In genomic region chr7:100675581-100676350, GRCh38 we compare ENCODE assay signal across 8 cellular contexts. TPM values are rescaled to one million over a fixed set of nuclear protein-coding genes. Genes with fewer than 3 reads are reported as not detected.
DNase-seq lines count a peak whose midpoint lies in the region; ATAC-seq, FAIRE-seq and TF ChIP-seq lines count a peak whose summit lies in the region.

No MANE protein-coding gene starts in this region.

- peak in 1 of 4 donors; percentile 51 for TF ChIP-seq POLR2A in upper lobe of left lung (IDR thresholded peaks at IDR 0.05)

- DNase-seq in ACHN, result peak; percentile 59
- peak; percentile 39 for DNase-seq in HTR-8/SVneo (ENCODE audit: insufficient read length, low spot score)
- DNase-seq in activated naive CD8-positive, alpha-beta T cell treated with anti-CD3 and anti-CD28 coated beads, Interleukin-2, amount 50 U/mL, for 24 hours, result peak; percentile 83
- peak; percentile 84 to 87 for DNase-seq in heart right ventricle
- peak; percentile 52 to 98 (median 84) for DNase-seq in posterior cingulate gyrus
- peak; percentile 92 to 95 for DNase-seq in upper lobe of left lung

- H3K36me3 ChIP-seq in heart right ventricle (peaks cover 0 to 46% (median 29%) of the 10 kb centered on the region in 9 donors), upper lobe of left lung (peaks cover 21 to 46% (median 40%) of the 10 kb centered on the region in 4 donors)

- H3K9me3 Mint-ChIP-seq in activated naive CD8-positive, alpha-beta T cell treated with anti-CD3 and anti-CD28 coated beads, Interleukin-2, amount 50 U/mL, for 24 hours, result no peaks in the 10 kb centered on the region

- H3K27ac Mint-ChIP-seq in activated naive CD8-positive, alpha-beta T cell treated with anti-CD3 and anti-CD28 coated beads, Interleukin-2, amount 50 U/mL, for 24 hours, result peak overlapping the region; percentile 72

- H3K27me3 ChIP-seq in heart right ventricle (no peaks in the 10 kb centered on the region), upper lobe of left lung (no peaks in the 10 kb centered on the region)

- no peak for TF ChIP-seq CTCF in heart right ventricle (IDR thresholded peaks at IDR 0.05)
- no peak for TF ChIP-seq CTCF in upper lobe of left lung (IDR thresholded peaks at IDR 0.05)

- H3K9me3 ChIP-seq in heart right ventricle, result no peaks in the 10 kb centered on the region
- H3K9me3 ChIP-seq in upper lobe of left lung, result no peaks in the 10 kb centered on the region

- no peaks in the 10 kb centered on the region for H3K27me3 Mint-ChIP-seq in activated naive CD8-positive, alpha-beta T cell treated with anti-CD3 and anti-CD28 coated beads, Interleukin-2, amount 50 U/mL, for 24 hours

- in situ Hi-C loops in ACHN (cut with HindIII; ENCODE audit: low pct_ligation_motif_present, low pct_unique_long_range_greater_than_20kb, low sequenced_read_pairs), result no loop called here

- 2 to 3% methylated on average over 52 to 59 of the region's 59 CpGs for WGBS in heart right ventricle, 2 donors
- 0 to 1% methylated on average over 3 to 49 of the region's 59 CpGs for WGBS in upper lobe of left lung, 2 donors

- intact Hi-C loops in heart right ventricle (cut with DNase I) (loop anchor here in 3 of 10 donors (2.0 to 10.0 kb wide), 4 partner anchors 15 to 243 kb away; partner anchors contain the start of genes MOSPD3 (in 1 of the 3) and TSC22D4 (in 1 of the 3)), posterior cingulate gyrus (cut with DNase I) (loop anchor here (10.0 kb wide), 1 partner anchor 201 kb away; the partner anchor contains the start of gene TSC22D4)

- peak overlapping the region; percentile 78 to 100 (median 98) for H3K27ac ChIP-seq in heart right ventricle
- H3K27ac ChIP-seq in upper lobe of left lung, result peak overlapping the region; percentile 97 to 100 (median 100)

- peaks cover 26% of the 10 kb centered on the region for H3K4me1 Mint-ChIP-seq in activated naive CD8-positive, alpha-beta T cell treated with anti-CD3 and anti-CD28 coated beads, Interleukin-2, amount 50 U/mL, for 24 hours

- TF ChIP-seq EP300 in upper lobe of left lung (IDR thresholded peaks at IDR 0.05), result no peak

- no peak for FAIRE-seq in HTR-8/SVneo (lab: Jason Lieb, UNC)

- peaks cover 10% of the 10 kb centered on the region for H3K36me3 Mint-ChIP-seq in activated naive CD8-positive, alpha-beta T cell treated with anti-CD3 and anti-CD28 coated beads, Interleukin-2, amount 50 U/mL, for 24 hours (ENCODE audit: low read depth)

- ATAC-seq in GM18907 (IDR thresholded peaks at IDR 0.05; ENCODE audit: unreplicated experiment), result peak; percentile 35
- peak; percentile 46 for ATAC-seq in SK-N-SH treated with all-trans-retinoic acid at 6 μM for 48 hours
- peak; percentile 55 for ATAC-seq in activated naive CD8-positive, alpha-beta T cell treated with anti-CD3 and anti-CD28 coated beads, Interleukin-2, amount 50 U/mL, for 24 hours
- ATAC-seq in heart right ventricle, result peak; percentile 8 to 56 (median 36)
- ATAC-seq in upper lobe of left lung (ENCODE audit: low FRiP score in 2 of 2), result peak; percentile 19 to 57

- H3K4me3 ChIP-seq in heart right ventricle (peak overlapping the region; percentile 95 to 99 (median 96)), upper lobe of left lung (peak overlapping the region; percentile 87 to 96 (median 94))

- H3K4me1 ChIP-seq in heart right ventricle (peaks cover 0 to 55% (median 23%) of the 10 kb centered on the region in 9 donors), upper lobe of left lung (peaks cover 15 to 43% (median 27%) of the 10 kb centered on the region in 4 donors)

- H3K4me3 Mint-ChIP-seq in activated naive CD8-positive, alpha-beta T cell treated with anti-CD3 and anti-CD28 coated beads, Interleukin-2, amount 50 U/mL, for 24 hours, result peak overlapping the region; percentile 83

TF ChIP-seq in SK-N-SH treated with all-trans-retinoic acid at 6 μM for 48 hours, 23 proteins besides CTCF, POLR2A, EP300 and RAD21:
- TF ChIP-seq BACH2 (CRISPR knock-in tag; IDR thresholded peaks at IDR 0.05; ENCODE audit: borderline replicate concordance), result no peak
- no peak for TF ChIP-seq ARNTL (CRISPR knock-in tag; IDR thresholded peaks at IDR 0.05; ENCODE audit: borderline replicate concordance, low read depth)
- no peak for TF ChIP-seq CREB5 (CRISPR knock-in tag; IDR thresholded peaks at IDR 0.05; ENCODE audit: low read depth)
- TF ChIP-seq RARB (CRISPR knock-in tag; IDR thresholded peaks at IDR 0.05), result no peak
- peak; percentile 99 for TF ChIP-seq PATZ1 (CRISPR knock-in tag; IDR thresholded peaks at IDR 0.05; ENCODE audit: borderline replicate concordance)
- no peak for TF ChIP-seq ISL1 (CRISPR knock-in tag; IDR thresholded peaks at IDR 0.05)
- TF ChIP-seq ZNF70 (CRISPR knock-in tag; IDR thresholded peaks at IDR 0.05), result 0 out of 2 replicates have a peak, but pooled peaks have one; percentile 6

RNA-seq across cellular contexts. Expression of gene GNB2, which starts 2.2 kb away (rescaled TPM):
- total RNA-seq in heart right ventricle, result 100 to 1,000 TPM in 7 of 10 donors, 10 to 100 TPM in 3; 91.6 to 150 (median 106) TPM
- polyA plus RNA-seq in heart right ventricle, result 100 to 1,000 TPM in 1 of 2 donors, 10 to 100 TPM in 1; 32.8 to 227 TPM
- 100 to 1,000 TPM; 153 to 291 (median 278) TPM for total RNA-seq in upper lobe of left lung

RNA-seq across cellular contexts. Expression of gene GIGYF1, which starts 18.3 kb away (rescaled TPM):
- 10 to 100 TPM; 20.5 to 33.9 (median 24.2) TPM for total RNA-seq in heart right ventricle
- polyA plus RNA-seq in heart right ventricle, result 10 to 100 TPM in 1 of 2 donors, 1 to 10 TPM in 1; 9.4 to 47.3 TPM
- total RNA-seq in upper lobe of left lung, result 100 to 1,000 TPM in 1 of 6 donors, 10 to 100 TPM in 5; 18.7 to 151 (median 52.9) TPM

RNA-seq across cellular contexts. Expression of gene ACTL6B, which starts 19.5 kb away (rescaled TPM):
- total RNA-seq in heart right ventricle (not detected), upper lobe of left lung (not detected)
- polyA plus RNA-seq in heart right ventricle, result not detected

RNA-seq across cellular contexts. Expression of gene POP7, which starts 30.2 kb away (rescaled TPM):
- total RNA-seq in heart right ventricle (10 to 100 TPM; 23.2 to 34.9 (median 25.3) TPM), upper lobe of left lung (10 to 100 TPM in 5 of 6 donors, 1 to 10 TPM in 1; 9.4 to 32.5 (median 22.2) TPM)
- 10 to 100 TPM; 35.5 to 71.5 TPM for polyA plus RNA-seq in heart right ventricle

RNA-seq across cellular contexts. Expression of gene TFR2, which starts 34.4 kb away (rescaled TPM):
- total RNA-seq in heart right ventricle, result under 1 TPM in 3 of 10 donors, not detected in 7; 0.20 to 0.57 (median 0.49) TPM
- polyA plus RNA-seq in heart right ventricle, result under 1 TPM; 0.29 to 0.58 TPM
- total RNA-seq in upper lobe of left lung, result 1 to 10 TPM in 1 of 6 donors, under 1 TPM in 4, not detected in 1; 0.20 to 2.1 (median 0.89) TPM

Comparison
In these comparisons a context has a peak if more than half of its experiments do, and no peak if none do; other contexts are left out.
1. Peak in every context shown above with its lines: DNase-seq, ATAC-seq, H3K4me3 ChIP-seq and H3K27ac ChIP-seq.
2. DNase-seq: peak in every context shown above with its lines; median percentile 94 in upper lobe of left lung; 86 in heart right ventricle; 84 in posterior cingulate gyrus; 83 in activated naive CD8-positive, alpha-beta T cell treated with anti-CD3 and anti-CD28 coated beads, Interleukin-2, amount 50 U/mL, for 24 hours; 59 in ACHN; 39 in HTR-8/SVneo.